ENCODE assay signal across 22 cellular contexts in genomic region chr11:93820085-93820710, GRCh38. TPM values are rescaled to one million over a fixed set of nuclear protein-coding genes. Genes with fewer than 3 reads are reported as not detected.
DNase-seq lines count a peak whose midpoint lies in the region; TF ChIP-seq lines count a peak whose summit lies in the region.
"Had no signal": no experiment of that assay in that cellular context is flagged by ENCODE, and none has a peak within 500 bp of the region (broad histone marks: within the 10 kb centered on the region; RNA-seq: fewer than 3 reads in every experiment).

No MANE protein-coding gene starts in this region.

- peak overlapping the region in 2 of 3 experiments; percentile 50 to 89; a peak in 5 of 7 replicates for H3K27ac Mint-ChIP-seq in H9
- peak overlapping the region in 2 of 8 donors; percentile 14 to 26 for H3K27ac Mint-ChIP-seq in CD8-positive, alpha-beta memory T cell
- H3K27ac Mint-ChIP-seq: CD4-positive, alpha-beta T cell had no signal

- H3K27ac ChIP-seq in H9 (ENCODE audit: insufficient read length, low read depth, low read length), result no peak overlapping the region
- peak overlapping the region; percentile 77 for H3K27ac ChIP-seq in mesendoderm (ENCODE audit: low read depth, low read length)
- no peak overlapping the region for H3K27ac ChIP-seq in CD8-positive, alpha-beta memory T cell (ENCODE audit: low read depth, low read length)
- H3K27ac ChIP-seq: SJCRH30 had no signal

- no peak overlapping the region for H3K4me2 ChIP-seq in H9 (ENCODE audit: insufficient read depth, insufficient read length, low read length)
- H3K4me2 ChIP-seq in mesendoderm (ENCODE audit: low read length), result no peak overlapping the region

- no peak overlapping the region for H2BK15ac ChIP-seq in H9 (ENCODE audit: low read depth, low read length)
- no peak overlapping the region for H2BK15ac ChIP-seq in mesendoderm (replicated peaks; ENCODE audit: low read depth)

- H3K23me2 ChIP-seq in H9 (ENCODE audit: insufficient read length, low read depth, low read length, poor library complexity, severe bottlenecking), result no peaks in the 10 kb centered on the region

- H2AK5ac ChIP-seq in H9 (ENCODE audit: insufficient read length, low read length), result no peak overlapping the region
- H2AK5ac ChIP-seq in mesendoderm (ENCODE audit: low read length), result peak overlapping the region; percentile 99

- H3K23ac ChIP-seq in H9 (ENCODE audit: insufficient read length, low read depth, low read length), result no peak overlapping the region
- no peak overlapping the region for H3K23ac ChIP-seq in mesendoderm (ENCODE audit: low read length)

- H3T11ph ChIP-seq in H9 (ENCODE audit: low read length), result no peak overlapping the region

- H3K14ac ChIP-seq in H9 (ENCODE audit: insufficient read depth, low read length), result peak overlapping the region; percentile 5; the same call in 1 of the 2 replicates

- H3K4me3 Mint-ChIP-seq in H9, result no peak overlapping the region
- H3K4me3 Mint-ChIP-seq in CD8-positive, alpha-beta memory T cell, result no peak overlapping the region
- H3K4me3 Mint-ChIP-seq: CD4-positive, alpha-beta T cell; IgD-negative memory B cell had no signal

- H4K5ac ChIP-seq in H9 (ENCODE audit: insufficient read length, low read depth, low read length), result no peak overlapping the region
- no peak overlapping the region for H4K5ac ChIP-seq in mesendoderm (ENCODE audit: low read length)

- no peaks in the 10 kb centered on the region for H3K79me1 ChIP-seq in H9 (ENCODE audit: insufficient read depth, low read depth, low read length, poor library complexity, severe bottlenecking)
- H3K79me1 ChIP-seq in mesendoderm (ENCODE audit: low read length), result no peaks in the 10 kb centered on the region

- H2BK12ac ChIP-seq in H9 (ENCODE audit: insufficient read length, low read depth, low read length), result no peak overlapping the region

- H4K91ac ChIP-seq in H9 (ENCODE audit: insufficient read length, low read depth, low read length), result no peak overlapping the region

- no peaks in the 10 kb centered on the region for H3K9me3 Mint-ChIP-seq in H9
- H3K9me3 Mint-ChIP-seq in CD8-positive, alpha-beta memory T cell, result no peaks in the 10 kb centered on the region
- H3K9me3 Mint-ChIP-seq: CD4-positive, alpha-beta T cell; IgD-negative memory B cell had no signal

- no peaks in the 10 kb centered on the region for H3K9me3 ChIP-seq in H9 (ENCODE audit: control insufficient read depth, low read depth, low read length)
- H3K9me3 ChIP-seq in CD8-positive, alpha-beta memory T cell (ENCODE audit: low read length), result no peaks in the 10 kb centered on the region
- H3K9me3 ChIP-seq: BE2C, SJCRH30 had no signal

- no peaks in the 10 kb centered on the region for H4K20me1 ChIP-seq in H9 (ENCODE audit: control insufficient read depth, insufficient read depth, insufficient read length)

- whole genome bisulfite sequencing in H9 (ENCODE audit: extremely low coverage, insufficient read length, low lambda C conversion rate), result no CpG with 5 or more reads among the region's 8 CpGs
- no CpG with 5 or more reads among the region's 8 CpGs for WGBS in mesendoderm (ENCODE audit: extremely low coverage, insufficient coverage, low lambda C conversion rate)

- H2BK20ac ChIP-seq in H9 (ENCODE audit: low read depth, low read length, poor library complexity, severe bottlenecking), result no peak overlapping the region

- DNase-seq in Ammon's horn (ENCODE audit: low spot score) (peak; percentile 24), H9 (no peak), astrocyte of the hippocampus (ENCODE audit: low read depth, low spot score) (peak; percentile 39), mesendoderm (peak; percentile 56), NCI-H446 (lab: John Stamatoyannopoulos, UW) (no peak), cerebellum (ENCODE audit: low spot score) (no peak)
- no peak for DNase-seq in CD8-positive, alpha-beta memory T cell
- DNase-seq: BE2C; Calu3; CD4-positive, alpha-beta T cell; DMS79; H7; NCI-H1105 treated with DMSO at 0.1 percent for 48 hours; NCI-H187 treated with DMSO at 0.1 percent for 48 hours; NCI-H524 treated with DMSO at 0.1 percent for 48 hours; SJCRH30 had no signal

- no peak overlapping the region for H3K4ac ChIP-seq in H9 (ENCODE audit: low read depth, low read length)
- no peak overlapping the region for H3K4ac ChIP-seq in mesendoderm (ENCODE audit: low read depth, low read length)

- H2AFZ ChIP-seq in H9 (ENCODE audit: low read length), result no peak overlapping the region

- H3K79me2 ChIP-seq in H9 (ENCODE audit: insufficient read depth, low read length) (no peaks in the 10 kb centered on the region), mesendoderm (ENCODE audit: control insufficient read depth, insufficient read depth, low read length) (no peaks in the 10 kb centered on the region)

- H2BK120ac ChIP-seq in H9 (ENCODE audit: low read depth, low read length, poor library complexity, severe bottlenecking) (no peak overlapping the region), mesendoderm (ENCODE audit: low read depth, low read length) (no peak overlapping the region)

- H3K18ac ChIP-seq in H9 (ENCODE audit: insufficient read length, low read depth, low read length) (peak overlapping the region; percentile 19), mesendoderm (ENCODE audit: low read length) (peak overlapping the region; percentile 22)

- H2BK5ac ChIP-seq in H9 (ENCODE audit: insufficient read length, low read length), result no peak overlapping the region
- peak overlapping the region; percentile 97 for H2BK5ac ChIP-seq in mesendoderm (ENCODE audit: low read length)

- CTCF ChIA-PET in CD8-positive, alpha-beta memory T cell (lab: Charles Lee), result no interaction called here

- peaks cover 31 to 37% of the 10 kb centered on the region in 2 experiments for H3K4me1 Mint-ChIP-seq in H9
- H3K4me1 Mint-ChIP-seq in CD8-positive, alpha-beta memory T cell, result no peaks in the 10 kb centered on the region

- no peak overlapping the region for H4K8ac ChIP-seq in H9 (replicated peaks; ENCODE audit: insufficient read length, low read depth, low read length)
- no peak overlapping the region for H4K8ac ChIP-seq in mesendoderm (ENCODE audit: low read depth, low read length)

- POLR2A ChIA-PET in CD8-positive, alpha-beta memory T cell (lab: Charles Lee), result no interaction called here

- H3K56ac ChIP-seq in H9 (ENCODE audit: insufficient read length, low read depth, low read length) (no peak overlapping the region), mesendoderm (ENCODE audit: low read length) (peak overlapping the region; percentile 88)

- no peaks in the 10 kb centered on the region for H3K36me3 ChIP-seq in mesendoderm (ENCODE audit: control insufficient read depth, insufficient read depth, low read length)
- no peaks in the 10 kb centered on the region for H3K36me3 ChIP-seq in CD8-positive, alpha-beta memory T cell (ENCODE audit: insufficient read depth, low read length)
- H3K36me3 ChIP-seq: SJCRH30 had no signal

- no peak overlapping the region for H3K9ac ChIP-seq in H9 (ENCODE audit: extremely low read depth, insufficient read length, low read length)
- peak overlapping the region; percentile 52 for H3K9ac ChIP-seq in mesendoderm (ENCODE audit: low read length)

- no peaks in the 10 kb centered on the region for H3K27me3 ChIP-seq in H9 (ENCODE audit: insufficient read depth, low read length)
- no peaks in the 10 kb centered on the region for H3K27me3 ChIP-seq in mesendoderm (ENCODE audit: insufficient read depth, low read length, poor library complexity)
- no peaks in the 10 kb centered on the region for H3K27me3 ChIP-seq in CD8-positive, alpha-beta memory T cell (ENCODE audit: insufficient read depth, low read length, poor library complexity, severe bottlenecking)
- H3K27me3 ChIP-seq: BE2C, SJCRH30 had no signal

- 0 out of 3 replicates have a peak, but pooled peaks have one; percentile 12 for TF ChIP-seq CTCF in H9 (conservative IDR thresholded peaks at IDR 0.05)

- H3K4me1 ChIP-seq in H9 (ENCODE audit: insufficient read depth, low read length) (no peaks in the 10 kb centered on the region; the same call in 1 of the 2 replicates), mesendoderm (ENCODE audit: control insufficient read depth, low read depth, low read length) (peaks cover 31% of the 10 kb centered on the region)
- no peaks in the 10 kb centered on the region for H3K4me1 ChIP-seq in CD8-positive, alpha-beta memory T cell (ENCODE audit: insufficient read depth, low read length)
- H3K4me1 ChIP-seq: SJCRH30 had no signal

- peaks cover 3 to 7% (median 4%) of the 10 kb centered on the region in 3 experiments; a peak in 4 of 7 replicates for H3K36me3 Mint-ChIP-seq in H9 (ENCODE audit: insufficient read depth in 1 of 3, low read depth in 3 of 3)
- peaks cover 0 to 9% (median 9%) of the 10 kb centered on the region in 3 donors for H3K36me3 Mint-ChIP-seq in CD8-positive, alpha-beta memory T cell

- H3K27me3 Mint-ChIP-seq in H9 (ENCODE audit: low read depth), result no peaks in the 10 kb centered on the region; the same call in 1 of the 2 replicates
- H3K27me3 Mint-ChIP-seq in CD8-positive, alpha-beta memory T cell, result no peaks in the 10 kb centered on the region
- H3K27me3 Mint-ChIP-seq: CD4-positive, alpha-beta T cell; IgD-negative memory B cell had no signal

- no peak overlapping the region for H3K4me3 ChIP-seq in mesendoderm (ENCODE audit: low read length)
- H3K4me3 ChIP-seq in CD8-positive, alpha-beta memory T cell (ENCODE audit: low read length), result no peak overlapping the region
- H3K4me3 ChIP-seq: SJCRH30 had no signal

RNA-seq across cellular contexts. Expression of gene VSTM5, which starts 30.2 kb away (rescaled TPM):
- total RNA-seq in H9 (2021), result not detected in 2 replicates
- 0.13 TPM for polyA plus RNA-seq in mesendoderm (2013, experiment 1 of 2)
- 0.13 TPM for polyA plus RNA-seq in mesendoderm (2013, experiment 2 of 2)
- not detected for total RNA-seq in CD8-positive, alpha-beta memory T cell
- not detected for polyA plus RNA-seq in CD8-positive, alpha-beta memory T cell
- 3.7 TPM for total RNA-seq in cerebellum
- total RNA-seq: CD4-positive, alpha-beta T cell; G401; HT-29; LHCN-M2; OCI-LY7; RPMI7951; SJCRH30 had no signal

RNA-seq across cellular contexts. Expression of gene MED17, which starts 36.1 kb away (rescaled TPM):
- 38.3 and 43.3 TPM in 2 replicates for total RNA-seq in H9 (2021)
- 22.5 TPM for polyA plus RNA-seq in mesendoderm (2013, experiment 1 of 2)
- polyA plus RNA-seq in mesendoderm (2013, experiment 2 of 2), result 21.6 TPM
- total RNA-seq in CD8-positive, alpha-beta memory T cell, result 10 to 100 TPM; 39.4 to 42.8 TPM
- 25.1 TPM for polyA plus RNA-seq in CD8-positive, alpha-beta memory T cell
- 55.7 TPM for total RNA-seq in cerebellum

Comparison
In these comparisons a context has a peak if more than half of its experiments do, and no peak if none do; other contexts are left out.
1. DNase-seq: peak in Ammon's horn (single experiment), astrocyte of the hippocampus (single experiment) and mesendoderm (single experiment); none in H9 (single experiment), CD8-positive, alpha-beta memory T cell (0 of 5), NCI-H446 (0 of 2) and cerebellum (single experiment).